ENCODE assay signal across 1 cellular context in the genomic region with DNA sequence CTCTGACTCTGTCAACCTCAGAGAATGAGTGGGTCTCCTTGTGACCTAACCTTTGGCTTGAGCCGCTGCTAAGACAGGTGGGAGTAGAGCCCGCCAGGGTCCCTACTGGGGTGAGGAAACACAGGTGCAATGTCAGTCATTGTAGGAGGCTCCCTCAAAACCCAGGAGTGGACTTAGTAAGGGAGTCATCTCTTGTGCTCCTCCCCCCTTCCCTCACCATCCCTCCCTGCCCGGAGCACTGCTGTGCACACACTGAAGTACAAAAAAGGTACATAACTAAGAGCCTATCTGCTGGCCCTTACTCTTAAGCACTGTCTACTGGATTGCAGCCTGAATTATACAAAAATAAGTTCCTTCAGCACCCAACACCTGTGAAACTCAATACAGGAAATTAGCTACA.
TF ChIP-seq lines count a peak whose summit lies in the region.

No MANE protein-coding gene starts in this region.

TF ChIP-seq in K562, 482 proteins besides CTCF, POLR2A, EP300 and RAD21 (continued from another document):
- TF ChIP-seq, protein P1, sequence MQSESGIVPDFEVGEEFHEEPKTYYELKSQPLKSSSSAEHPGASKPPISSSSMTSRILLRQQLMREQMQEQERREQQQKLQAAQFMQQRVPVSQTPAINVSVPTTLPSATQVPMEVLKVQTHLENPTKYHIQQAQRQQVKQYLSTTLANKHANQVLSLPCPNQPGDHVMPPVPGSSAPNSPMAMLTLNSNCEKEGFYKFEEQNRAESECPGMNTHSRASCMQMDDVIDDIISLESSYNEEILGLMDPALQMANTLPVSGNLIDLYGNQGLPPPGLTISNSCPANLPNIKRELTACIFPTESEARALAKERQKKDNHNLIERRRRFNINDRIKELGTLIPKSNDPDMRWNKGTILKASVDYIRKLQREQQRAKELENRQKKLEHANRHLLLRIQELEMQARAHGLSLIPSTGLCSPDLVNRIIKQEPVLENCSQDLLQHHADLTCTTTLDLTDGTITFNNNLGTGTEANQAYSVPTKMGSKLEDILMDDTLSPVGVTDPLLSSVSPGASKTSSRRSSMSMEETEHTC (IDR thresholded peaks at IDR 0.05): no peak
- TF ChIP-seq ZC3H11A (IDR thresholded peaks at IDR 0.05; ENCODE audit: low read depth, low read length): no peak
- TF ChIP-seq, protein P2, sequence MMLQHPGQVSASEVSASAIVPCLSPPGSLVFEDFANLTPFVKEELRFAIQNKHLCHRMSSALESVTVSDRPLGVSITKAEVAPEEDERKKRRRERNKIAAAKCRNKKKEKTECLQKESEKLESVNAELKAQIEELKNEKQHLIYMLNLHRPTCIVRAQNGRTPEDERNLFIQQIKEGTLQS (IDR thresholded peaks at IDR 0.05): peak; percentile 41; the same call in 1 of the 2 replicates
- TF ChIP-seq, protein P2 (CRISPR knock-in tag; conservative IDR thresholded peaks at IDR 0.05): no peak
- no peak for TF ChIP-seq ZNF77 (CRISPR knock-in tag; IDR thresholded peaks at IDR 0.05)
- peak; percentile 71 for TF ChIP-seq ZNF263 (CRISPR knock-in tag; IDR thresholded peaks at IDR 0.05; ENCODE audit: borderline replicate concordance)
- 0 out of 2 replicates have a peak, but pooled peaks have one; percentile 17 for TF ChIP-seq HEY1 (CRISPR knock-in tag; IDR thresholded peaks at IDR 0.05; ENCODE audit: borderline replicate concordance)
- no peak; the same call in 1 of the 2 replicates for TF ChIP-seq CEBPG (CRISPR knock-in tag; IDR thresholded peaks at IDR 0.05)
- 0 out of 4 replicates have a peak, but pooled peaks of 1 of the 2 experiments have one; percentile 7 for TF ChIP-seq CEBPG (tag; conservative IDR thresholded peaks at IDR 0.05 in 1 of 2, IDR thresholded peaks at IDR 0.05 in 1 of 2)
